Comparison of ENCODE assay signal across 1 cellular context in genomic region chr14:77240336-77240915, GRCh38.
TF ChIP-seq lines count a peak whose summit lies in the region.

No MANE protein-coding gene starts in this region.

TF ChIP-seq in IMR-90, 13 proteins besides CTCF, POLR2A, EP300 and RAD21 (continued from another document):
- no peak for TF ChIP-seq MAZ (IDR thresholded peaks at IDR 0.05; ENCODE audit: borderline replicate concordance, low read depth, low read length)
- TF ChIP-seq, protein P1, sequence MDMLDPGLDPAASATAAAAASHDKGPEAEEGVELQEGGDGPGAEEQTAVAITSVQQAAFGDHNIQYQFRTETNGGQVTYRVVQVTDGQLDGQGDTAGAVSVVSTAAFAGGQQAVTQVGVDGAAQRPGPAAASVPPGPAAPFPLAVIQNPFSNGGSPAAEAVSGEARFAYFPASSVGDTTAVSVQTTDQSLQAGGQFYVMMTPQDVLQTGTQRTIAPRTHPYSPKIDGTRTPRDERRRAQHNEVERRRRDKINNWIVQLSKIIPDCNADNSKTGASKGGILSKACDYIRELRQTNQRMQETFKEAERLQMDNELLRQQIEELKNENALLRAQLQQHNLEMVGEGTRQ (IDR thresholded peaks at IDR 0.05; ENCODE audit: low read depth, low read length): no peak
- no peak for TF ChIP-seq FOS (IDR thresholded peaks at IDR 0.05; ENCODE audit: low read depth, low read length)
- TF ChIP-seq RFX5 (IDR thresholded peaks at IDR 0.05; ENCODE audit: low read depth, low read length): no peak
- TF ChIP-seq BHLHE40 (IDR thresholded peaks at IDR 0.05; ENCODE audit: low read depth, low read length): no peak
- no peak for TF ChIP-seq SMC3 (IDR thresholded peaks at IDR 0.05; ENCODE audit: low read depth, low read length)
- TF ChIP-seq MAFK (IDR thresholded peaks at IDR 0.05; ENCODE audit: low read depth, low read length): no peak
- no peak for TF ChIP-seq CHD1 (IDR thresholded peaks at IDR 0.05; ENCODE audit: low read depth, low read length)
- no peak for TF ChIP-seq RCOR1 (IDR thresholded peaks at IDR 0.05; ENCODE audit: insufficient replicate concordance, low read length)
- no peak for TF ChIP-seq NFE2L2 (IDR thresholded peaks at IDR 0.05; ENCODE audit: low read depth, low read length)
